Comparison of ENCODE assay signal across 26 cellular contexts in genomic region chr7:49422564-49422963, GRCh38.
DNase-seq lines count a peak whose midpoint lies in the region; ATAC-seq, FAIRE-seq and TF ChIP-seq lines count a peak whose summit lies in the region.
"Had no signal": no experiment of that assay in that cellular context is flagged by ENCODE, and none has a peak within 500 bp of the region (broad histone marks: within the 10 kb centered on the region; RNA-seq: fewer than 3 reads in every experiment).

No MANE protein-coding gene starts in this region.

- H3K36me3 Mint-ChIP-seq in activated CD4-positive, alpha-beta memory T cell treated with anti-CD3 and anti-CD28 coated beads, Interleukin-2, amount 10 ng/mL, durations not matched to agents 7 days and 5 days (ENCODE audit: low read depth): no peaks in the 10 kb centered on the region
- H3K36me3 Mint-ChIP-seq: CD14-positive monocyte; CD4-positive, alpha-beta memory T cell; CD4-positive, CD25-positive, alpha-beta regulatory T cell; CD8-positive, alpha-beta memory T cell had no signal

- H3K9me3 ChIP-seq in A549: no peaks in the 10 kb centered on the region
- no peaks in the 10 kb centered on the region; the same call in 1 of the 2 replicates for H3K9me3 ChIP-seq in K562 (replicated peaks; ENCODE audit: control insufficient read depth, insufficient read depth, low read depth, low read length)
- H3K9me3 ChIP-seq in right atrium auricular region: no peaks in the 10 kb centered on the region
- H3K9me3 ChIP-seq: BE2C, BLaER1 had no signal

- no peaks in the 10 kb centered on the region for H4K20me1 ChIP-seq in K562 (replicated peaks; ENCODE audit: control insufficient read depth, insufficient read depth, low read length)
- H4K20me1 ChIP-seq: BLaER1 had no signal

- no TSS peak for BruUV-seq in K562 (replicated peaks; lab: Mats Ljungman, UMichigan)

- FAIRE-seq in A549 (lab: Jason Lieb, UNC) (no peak), H54 (lab: Jason Lieb, UNC) (peak; percentile 75), K562 (lab: Jason Lieb, UNC) (no peak)
- FAIRE-seq: A204.1, GM12878, GM12892, GM18507 had no signal

- H3K27ac ChIP-seq in A549 (no peak overlapping the region), K562 (ENCODE audit: extremely low read depth, low read depth, low read length) (no peak overlapping the region), right atrium auricular region (no peak overlapping the region)
- H3K27ac ChIP-seq: BLaER1 had no signal

- no peaks in the 10 kb centered on the region for H3K79me2 ChIP-seq in K562 (ENCODE audit: control insufficient read depth, insufficient read depth, low read length)

- no peak for TF ChIP-seq RAD21 in A549 (conservative IDR thresholded peaks at IDR 0.05 in 1 of 2, IDR thresholded peaks at IDR 0.05 in 1 of 2)
- no peak for TF ChIP-seq RAD21 in K562 (CRISPR knock-in tag; conservative IDR thresholded peaks at IDR 0.05 in 1 of 2, IDR thresholded peaks at IDR 0.05 in 1 of 2)

- no peaks in the 10 kb centered on the region for H3K4me1 ChIP-seq in A549
- no peaks in the 10 kb centered on the region for H3K4me1 ChIP-seq in K562 (replicated peaks in 1 of 2; ENCODE audit: control insufficient read depth in 2 of 2, insufficient read depth in 2 of 2, low read length in 2 of 2)
- H3K4me1 ChIP-seq in right atrium auricular region: no peaks in the 10 kb centered on the region
- H3K4me1 ChIP-seq: BE2C, BLaER1 had no signal

- no peaks in the 10 kb centered on the region for H3K27me3 ChIP-seq in K562 (ENCODE audit: control insufficient read depth in 2 of 2, insufficient read depth in 2 of 2, low read length in 2 of 2)
- no peaks in the 10 kb centered on the region for H3K27me3 ChIP-seq in right atrium auricular region
- H3K27me3 ChIP-seq: BE2C, BLaER1 had no signal

- POLR2A ChIA-PET in A549 (lab: Yijun Ruan, JAX) (no interaction called here), K562 (lab: Yijun Ruan, JAX) (no interaction called here)
- POLR2A ChIA-PET in activated CD4-positive, alpha-beta memory T cell treated with anti-CD3 and anti-CD28 coated beads, Interleukin-2, amount 10 ng/mL, durations not matched to agents 7 days and 5 days (lab: Charles Lee): no interaction called here

- TF ChIP-seq EP300 in A549 (IDR thresholded peaks at IDR 0.05) (no peak), K562 (IDR thresholded peaks at IDR 0.05; ENCODE audit: low read length) (no peak)

- intact Hi-C loops in K562 (cut with micrococcal nuclease): no loop called here

- no peaks in the 10 kb centered on the region for H3K9me1 ChIP-seq in K562 (ENCODE audit: control insufficient read depth, insufficient read depth, low read length)

- H3K36me3 ChIP-seq in K562 (ENCODE audit: control insufficient read depth, insufficient read depth, low read length) (no peaks in the 10 kb centered on the region), right atrium auricular region (no peaks in the 10 kb centered on the region)
- H3K36me3 ChIP-seq: BE2C, BLaER1 had no signal

- H3K4me3 ChIP-seq in A549 (no peak overlapping the region), K562 (no peak overlapping the region), right atrium auricular region (no peak overlapping the region)
- H3K4me3 ChIP-seq: BLaER1, GM12878 had no signal

- DNase-seq in A549 (ENCODE audit: low read depth in 1 of 2, low spot score in 1 of 2): no peak
- no peak for DNase-seq in H54 (ENCODE audit: insufficient read length, low spot score)
- no peak for DNase-seq in K562 (ENCODE audit: extremely low read depth in 1 of 4, low spot score in 3 of 4)
- DNase-seq in right atrium auricular region (ENCODE audit: low spot score): no peak
- DNase-seq in activated CD4-positive, alpha-beta memory T cell treated with anti-CD3 and anti-CD28 coated beads, Interleukin-2, amount 10 ng/mL, durations not matched to agents 7 days and 5 days: no peak
- DNase-seq: 8988T; AML-193; BE2C; C1 segment of cervical spinal cord; CD4-positive, alpha-beta memory T cell; CD4-positive, CD25-positive, alpha-beta regulatory T cell; CD8-positive, alpha-beta memory T cell; COR-L47; DMS 273 treated with DMSO at 0.1 percent for 48 hours; DMS153; DMS53; DMS79; DND-41; EL; GDM1 had no signal

- no peaks in the 10 kb centered on the region for H3K27me3 Mint-ChIP-seq in activated CD4-positive, alpha-beta memory T cell treated with anti-CD3 and anti-CD28 coated beads, Interleukin-2, amount 10 ng/mL, durations not matched to agents 7 days and 5 days
- H3K27me3 Mint-ChIP-seq: CD4-positive, alpha-beta memory T cell; CD4-positive, CD25-positive, alpha-beta regulatory T cell; CD8-positive, alpha-beta memory T cell had no signal

- in situ Hi-C loops in K562 (cut with MboI): no loop called here

- TF ChIP-seq CTCF in A549 (IDR thresholded peaks at IDR 0.05) (no peak), K562 (IDR thresholded peaks at IDR 0.05 in 2 of 3, conservative IDR thresholded peaks at IDR 0.05 in 1 of 3; ENCODE audit: insufficient read depth in 2 of 3, low read depth in 1 of 3, low read length in 3 of 3) (no peak), right atrium auricular region (IDR thresholded peaks at IDR 0.05) (no peak)

- H3K9me3 Mint-ChIP-seq in activated CD4-positive, alpha-beta memory T cell treated with anti-CD3 and anti-CD28 coated beads, Interleukin-2, amount 10 ng/mL, durations not matched to agents 7 days and 5 days: peaks cover 4% of the 10 kb centered on the region
- H3K9me3 Mint-ChIP-seq: CD14-positive monocyte had no signal

- H3K4me1 Mint-ChIP-seq in activated CD4-positive, alpha-beta memory T cell treated with anti-CD3 and anti-CD28 coated beads, Interleukin-2, amount 10 ng/mL, durations not matched to agents 7 days and 5 days: no peaks in the 10 kb centered on the region
- H3K4me1 Mint-ChIP-seq: CD14-positive monocyte; CD4-positive, alpha-beta memory T cell; CD4-positive, CD25-positive, alpha-beta regulatory T cell; CD8-positive, alpha-beta memory T cell had no signal

- H2AFZ ChIP-seq in K562 (ENCODE audit: low read depth, low read length): no peak overlapping the region

- H3K4me3 Mint-ChIP-seq in activated CD4-positive, alpha-beta memory T cell treated with anti-CD3 and anti-CD28 coated beads, Interleukin-2, amount 10 ng/mL, durations not matched to agents 7 days and 5 days: no peak overlapping the region
- H3K4me3 Mint-ChIP-seq: CD14-positive monocyte; CD4-positive, alpha-beta memory T cell; CD4-positive, CD25-positive, alpha-beta regulatory T cell; CD8-positive, alpha-beta memory T cell had no signal

- H3K4me2 ChIP-seq in A549 (no peak overlapping the region), K562 (ENCODE audit: insufficient read depth, low read length) (no peak overlapping the region)
- H3K4me2 ChIP-seq: BLaER1 had no signal

- H3K9ac ChIP-seq in K562 (ENCODE audit: insufficient read depth in 1 of 2, low read depth in 2 of 2, low read length in 2 of 2): no peak overlapping the region
- H3K9ac ChIP-seq: BLaER1 had no signal

- H3K27ac Mint-ChIP-seq in activated CD4-positive, alpha-beta memory T cell treated with anti-CD3 and anti-CD28 coated beads, Interleukin-2, amount 10 ng/mL, durations not matched to agents 7 days and 5 days: no peak overlapping the region
- H3K27ac Mint-ChIP-seq: CD14-positive monocyte; CD4-positive, alpha-beta memory T cell; CD4-positive, CD25-positive, alpha-beta regulatory T cell; CD8-positive, alpha-beta memory T cell had no signal

- TF ChIP-seq POLR2A in A549 (IDR thresholded peaks at IDR 0.05; ENCODE audit: low read length): no peak
- no peak for TF ChIP-seq POLR2A in H54 (IDR thresholded peaks at IDR 0.05; ENCODE audit: low read depth, low read length)
- TF ChIP-seq POLR2A in K562 (conservative IDR thresholded peaks at IDR 0.05): no peak

- CTCF ChIA-PET in A549 (lab: Yijun Ruan, JAX) (no interaction called here), K562 (lab: Yijun Ruan, JAX; ENCODE audit: low intra/inter-chr PET ratio) (no interaction called here)
- CTCF ChIA-PET in activated CD4-positive, alpha-beta memory T cell treated with anti-CD3 and anti-CD28 coated beads, Interleukin-2, amount 10 ng/mL, durations not matched to agents 7 days and 5 days (lab: Charles Lee): no interaction called here

- ATAC-seq in A549: no peak
- no peak for ATAC-seq in K562
- ATAC-seq: GM12878 had no signal

TF ChIP-seq in A549, 52 proteins besides CTCF, POLR2A, EP300 and RAD21:
- TF ChIP-seq CEBPB (IDR thresholded peaks at IDR 0.05) (no peak), MAFK (IDR thresholded peaks at IDR 0.05; ENCODE audit: partially characterized antibody) (peak; percentile 57)

TF ChIP-seq in K562, 482 proteins besides CTCF, POLR2A, EP300 and RAD21 (continues in another document):
- TF ChIP-seq ZNF232 (CRISPR knock-in tag; IDR thresholded peaks at IDR 0.05): no peak
- no peak for TF ChIP-seq HDAC8 (tag; IDR thresholded peaks at IDR 0.05)
- TF ChIP-seq ZNF316 (IDR thresholded peaks at IDR 0.05): peak; percentile 43; the same call in 1 of the 2 replicates
- TF ChIP-seq FUS (optimal IDR thresholded peaks at IDR 0.05; ENCODE audit: low read depth, low read length): no peak
- no peak for TF ChIP-seq RFX1 (IDR thresholded peaks at IDR 0.05)
- TF ChIP-seq MYNN (IDR thresholded peaks at IDR 0.05): no peak
- no peak for TF ChIP-seq MYNN (CRISPR knock-in tag; IDR thresholded peaks at IDR 0.05)
- TF ChIP-seq MAFF (IDR thresholded peaks at IDR 0.05; ENCODE audit: low read length): peak; percentile 33; the same call in 1 of the 2 replicates
- TF ChIP-seq, protein P1, sequence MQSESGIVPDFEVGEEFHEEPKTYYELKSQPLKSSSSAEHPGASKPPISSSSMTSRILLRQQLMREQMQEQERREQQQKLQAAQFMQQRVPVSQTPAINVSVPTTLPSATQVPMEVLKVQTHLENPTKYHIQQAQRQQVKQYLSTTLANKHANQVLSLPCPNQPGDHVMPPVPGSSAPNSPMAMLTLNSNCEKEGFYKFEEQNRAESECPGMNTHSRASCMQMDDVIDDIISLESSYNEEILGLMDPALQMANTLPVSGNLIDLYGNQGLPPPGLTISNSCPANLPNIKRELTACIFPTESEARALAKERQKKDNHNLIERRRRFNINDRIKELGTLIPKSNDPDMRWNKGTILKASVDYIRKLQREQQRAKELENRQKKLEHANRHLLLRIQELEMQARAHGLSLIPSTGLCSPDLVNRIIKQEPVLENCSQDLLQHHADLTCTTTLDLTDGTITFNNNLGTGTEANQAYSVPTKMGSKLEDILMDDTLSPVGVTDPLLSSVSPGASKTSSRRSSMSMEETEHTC (IDR thresholded peaks at IDR 0.05): no peak

Comparison
In these comparisons a context has a peak if more than half of its experiments do, and no peak if none do; other contexts are left out.
1. Of the 35 proteins assayed by ChIP-seq in both K562 and A549: peak only in K562: none; only in A549: MAFK; in both: none; in neither: 34.